ENCODE assay signal across 32 cellular contexts in the genomic region with DNA sequence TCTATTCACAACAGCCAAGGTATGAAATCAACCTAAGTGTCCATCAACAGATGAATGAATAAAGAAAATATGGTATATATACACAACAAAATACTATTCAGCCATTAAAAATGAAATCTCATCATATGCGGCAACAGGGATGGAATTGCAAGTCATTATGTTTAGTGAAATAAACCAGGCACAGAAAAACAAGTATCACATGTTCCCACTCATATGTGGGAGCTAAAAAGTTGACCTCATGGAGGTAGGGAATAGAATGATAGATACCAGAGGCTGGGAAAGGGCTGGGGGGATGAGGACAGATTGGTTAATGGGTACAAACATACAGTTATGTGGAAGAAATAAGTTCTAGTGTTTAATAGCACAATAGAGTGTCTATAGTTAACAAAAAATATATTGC.
"Had no signal": no experiment of that assay in that cellular context is flagged by ENCODE, and none has a peak within 500 bp of the region (broad histone marks: within the 10 kb centered on the region; RNA-seq: fewer than 3 reads in every experiment).

No MANE protein-coding gene starts in this region.

- H3K36me3 Mint-ChIP-seq: activated CD4-positive, alpha-beta memory T cell treated with anti-CD3 and anti-CD28 coated beads for 36 hours; activated CD8-positive, alpha-beta memory T cell treated with anti-CD3 and anti-CD28 coated beads, Interleukin-2, amount 10 ng/mL, durations not matched to agents 7 days and 5 days; activated naive CD4-positive, alpha-beta T cell treated with anti-CD3 and anti-CD28 coated beads, Interleukin-2, amount 50 U/mL, for 24 hours; activated naive CD8-positive, alpha-beta T cell treated with anti-CD3 and anti-CD28 coated beads for 36 hours had no signal

- H3K4me1 ChIP-seq: adrenal gland, body of pancreas, colonic mucosa, heart left ventricle had no signal

- H3K27ac Mint-ChIP-seq: activated CD4-positive, alpha-beta memory T cell treated with anti-CD3 and anti-CD28 coated beads for 36 hours; activated CD4-positive, alpha-beta T cell treated with anti-CD3 and anti-CD28 coated beads for 36 hours; activated CD4-positive, alpha-beta T cell treated with anti-CD3 and anti-CD28 coated beads, Interleukin-2, amount 10 ng/mL, durations not matched to agents 24 days and 14 days; activated CD8-positive, alpha-beta memory T cell treated with anti-CD3 and anti-CD28 coated beads, Interleukin-2, amount 10 ng/mL, durations not matched to agents 7 days and 5 days; activated CD8-positive, alpha-beta T cell treated with anti-CD3 and anti-CD28 coated beads, Interleukin-2, amount 10 ng/mL, durations not matched to agents 7 days and 5 days; activated naive CD4-positive, alpha-beta T cell treated with anti-CD3 and anti-CD28 coated beads for 36 hours; activated naive CD4-positive, alpha-beta T cell treated with anti-CD3 and anti-CD28 coated beads, Interleukin-2, amount 50 U/mL, for 24 hours; activated naive CD8-positive, alpha-beta T cell treated with anti-CD3 and anti-CD28 coated beads for 36 hours; activated naive CD8-positive, alpha-beta T cell treated with anti-CD3 and anti-CD28 coated beads, Interleukin-2, amount 50 U/mL, for 24 hours; activated T-helper 1 cell treated with anti-CD3 and anti-CD28 coated beads, Interleukin-12 subunit alpha, Interleukin-12 subunit beta, Interleukin-2, Interleukin-4 antibody, amounts not matched to agents 30 ng/mL and 10 ng/mL and 1 ng/mL, durations not matched to agents 14 hours and 24 hours and 36 hours; activated T-helper 2 cell treated with anti-CD3 and anti-CD28 coated beads, Interferon-gamma antibody, Interleukin-2, Interleukin-4, amounts not matched to agents 10 μg/mL and 5 μg/mL and 100 μg/mL, durations not matched to agents 14 hours and 24 hours and 36 hours; T-helper 17 cell; T-helper 2 cell treated with Interferon-gamma antibody and Interleukin-4, amounts not matched to agents 5 μg/mL and 100 μg/mL, for 36 hours had no signal

- H3K36me3 ChIP-seq: adrenal gland, colonic mucosa, heart left ventricle had no signal

- H3K9me3 ChIP-seq: adrenal gland, body of pancreas, colonic mucosa had no signal

- H3K27ac ChIP-seq: adrenal gland, body of pancreas, colonic mucosa, epithelial cell of prostate had no signal

- DNase-seq: activated CD4-positive, alpha-beta memory T cell treated with anti-CD3 and anti-CD28 coated beads for 36 hours; activated CD4-positive, alpha-beta T cell treated with anti-CD3 and anti-CD28 coated beads for 36 hours; activated CD4-positive, alpha-beta T cell treated with anti-CD3 and anti-CD28 coated beads, Interleukin-2, amount 10 ng/mL, durations not matched to agents 24 days and 14 days; activated CD4-positive, CD25-positive, alpha-beta regulatory T cell; activated CD4-positive, CD25-positive, alpha-beta regulatory T cell treated with anti-CD3 and anti-CD28 coated beads, Interleukin-2, amount 50 U/mL, for 72 hours; activated CD8-positive, alpha-beta memory T cell treated with anti-CD3 and anti-CD28 coated beads, Interleukin-2, amount 10 ng/mL, durations not matched to agents 7 days and 5 days; activated CD8-positive, alpha-beta memory T cell treated with anti-CD3 and anti-CD28 coated beads, Interleukin-2, amount 50 U/mL, for 4 hours; activated CD8-positive, alpha-beta T cell treated with anti-CD3 and anti-CD28 coated beads, Interleukin-2, amount 10 ng/mL, durations not matched to agents 7 days and 5 days; activated effector memory CD4-positive, alpha-beta T cell treated with anti-CD3 and anti-CD28 coated beads, Interleukin-2, amount 50 U/mL, for 16 hours; activated naive CD4-positive, alpha-beta T cell treated with anti-CD3 and anti-CD28 coated beads for 36 hours; activated naive CD8-positive, alpha-beta T cell treated with anti-CD3 and anti-CD28 coated beads for 36 hours; activated naive CD8-positive, alpha-beta T cell treated with anti-CD3 and anti-CD28 coated beads, Interleukin-2, amount 50 U/mL, for 24 hours; activated T-cell treated with anti-CD3 and anti-CD28 coated beads, Interleukin-2, amount 50 U/mL, for 1 hour; activated T-cell treated with anti-CD3 and anti-CD28 coated beads, Interleukin-2, amount 50 U/mL, for 48 hours; adrenal gland; amygdala; aorta; body of pancreas; caudate nucleus; colonic mucosa; effector CD8-positive, alpha-beta T cell; foreskin fibroblast; glutamatergic neuron; heart left ventricle; T-helper 1 cell; T-helper 17 cell; T1000 had no signal

- H3K4me3 Mint-ChIP-seq: activated CD4-positive, alpha-beta memory T cell treated with anti-CD3 and anti-CD28 coated beads for 36 hours; activated CD4-positive, alpha-beta T cell treated with anti-CD3 and anti-CD28 coated beads for 36 hours; activated CD4-positive, alpha-beta T cell treated with anti-CD3 and anti-CD28 coated beads, Interleukin-2, amount 10 ng/mL, durations not matched to agents 24 days and 14 days; activated CD8-positive, alpha-beta memory T cell treated with anti-CD3 and anti-CD28 coated beads, Interleukin-2, amount 10 ng/mL, durations not matched to agents 7 days and 5 days; activated CD8-positive, alpha-beta T cell treated with anti-CD3 and anti-CD28 coated beads, Interleukin-2, amount 10 ng/mL, durations not matched to agents 7 days and 5 days; activated naive CD4-positive, alpha-beta T cell treated with anti-CD3 and anti-CD28 coated beads for 36 hours; activated naive CD4-positive, alpha-beta T cell treated with anti-CD3 and anti-CD28 coated beads, Interleukin-2, amount 50 U/mL, for 24 hours; activated naive CD8-positive, alpha-beta T cell treated with anti-CD3 and anti-CD28 coated beads for 36 hours; activated naive CD8-positive, alpha-beta T cell treated with anti-CD3 and anti-CD28 coated beads, Interleukin-2, amount 50 U/mL, for 24 hours; activated T-helper 1 cell treated with anti-CD3 and anti-CD28 coated beads, Interleukin-12 subunit alpha, Interleukin-12 subunit beta, Interleukin-2, Interleukin-4 antibody, amounts not matched to agents 30 ng/mL and 10 ng/mL and 1 ng/mL, durations not matched to agents 14 hours and 24 hours and 36 hours; T-helper 17 cell; T-helper 2 cell treated with Interferon-gamma antibody and Interleukin-4, amounts not matched to agents 5 μg/mL and 100 μg/mL, for 36 hours had no signal

- H3K4me3 ChIP-seq: adrenal gland, body of pancreas, colonic mucosa, heart left ventricle had no signal

- H3K4me1 Mint-ChIP-seq: activated CD4-positive, alpha-beta T cell treated with anti-CD3 and anti-CD28 coated beads for 36 hours; activated CD4-positive, alpha-beta T cell treated with anti-CD3 and anti-CD28 coated beads, Interleukin-2, amount 10 ng/mL, durations not matched to agents 24 days and 14 days; activated CD8-positive, alpha-beta memory T cell treated with anti-CD3 and anti-CD28 coated beads, Interleukin-2, amount 10 ng/mL, durations not matched to agents 7 days and 5 days; activated naive CD4-positive, alpha-beta T cell treated with anti-CD3 and anti-CD28 coated beads, Interleukin-2, amount 50 U/mL, for 24 hours; activated naive CD8-positive, alpha-beta T cell treated with anti-CD3 and anti-CD28 coated beads for 36 hours; activated naive CD8-positive, alpha-beta T cell treated with anti-CD3 and anti-CD28 coated beads, Interleukin-2, amount 50 U/mL, for 24 hours; T-helper 17 cell had no signal

- ATAC-seq: activated CD4-positive, alpha-beta T cell treated with anti-CD3 and anti-CD28 coated beads for 36 hours; activated CD8-positive, alpha-beta memory T cell treated with anti-CD3 and anti-CD28 coated beads, Interleukin-2, amount 10 ng/mL, durations not matched to agents 7 days and 5 days; activated CD8-positive, alpha-beta T cell treated with anti-CD3 and anti-CD28 coated beads, Interleukin-2, amount 10 ng/mL, durations not matched to agents 7 days and 5 days; activated naive CD8-positive, alpha-beta T cell treated with anti-CD3 and anti-CD28 coated beads, Interleukin-2, amount 50 U/mL, for 24 hours; body of pancreas; heart left ventricle; T-helper 17 cell had no signal

- H3K9me3 Mint-ChIP-seq: activated CD4-positive, alpha-beta memory T cell treated with anti-CD3 and anti-CD28 coated beads for 36 hours; activated naive CD4-positive, alpha-beta T cell treated with anti-CD3 and anti-CD28 coated beads for 36 hours; activated naive CD8-positive, alpha-beta T cell treated with anti-CD3 and anti-CD28 coated beads for 36 hours; activated naive CD8-positive, alpha-beta T cell treated with anti-CD3 and anti-CD28 coated beads, Interleukin-2, amount 50 U/mL, for 24 hours; activated T-helper 2 cell treated with anti-CD3 and anti-CD28 coated beads, Interferon-gamma antibody, Interleukin-2, Interleukin-4, amounts not matched to agents 10 μg/mL and 5 μg/mL and 100 μg/mL, durations not matched to agents 14 hours and 24 hours and 36 hours had no signal

- H3K27me3 ChIP-seq: adrenal gland, colonic mucosa, heart left ventricle had no signal

- H3K27me3 Mint-ChIP-seq: activated CD8-positive, alpha-beta memory T cell treated with anti-CD3 and anti-CD28 coated beads, Interleukin-2, amount 10 ng/mL, durations not matched to agents 7 days and 5 days; activated naive CD4-positive, alpha-beta T cell treated with anti-CD3 and anti-CD28 coated beads, Interleukin-2, amount 50 U/mL, for 24 hours; activated naive CD8-positive, alpha-beta T cell treated with anti-CD3 and anti-CD28 coated beads for 36 hours; T-helper 17 cell had no signal
